ENCODE assay signal across 8 cellular contexts in the genomic region with DNA sequence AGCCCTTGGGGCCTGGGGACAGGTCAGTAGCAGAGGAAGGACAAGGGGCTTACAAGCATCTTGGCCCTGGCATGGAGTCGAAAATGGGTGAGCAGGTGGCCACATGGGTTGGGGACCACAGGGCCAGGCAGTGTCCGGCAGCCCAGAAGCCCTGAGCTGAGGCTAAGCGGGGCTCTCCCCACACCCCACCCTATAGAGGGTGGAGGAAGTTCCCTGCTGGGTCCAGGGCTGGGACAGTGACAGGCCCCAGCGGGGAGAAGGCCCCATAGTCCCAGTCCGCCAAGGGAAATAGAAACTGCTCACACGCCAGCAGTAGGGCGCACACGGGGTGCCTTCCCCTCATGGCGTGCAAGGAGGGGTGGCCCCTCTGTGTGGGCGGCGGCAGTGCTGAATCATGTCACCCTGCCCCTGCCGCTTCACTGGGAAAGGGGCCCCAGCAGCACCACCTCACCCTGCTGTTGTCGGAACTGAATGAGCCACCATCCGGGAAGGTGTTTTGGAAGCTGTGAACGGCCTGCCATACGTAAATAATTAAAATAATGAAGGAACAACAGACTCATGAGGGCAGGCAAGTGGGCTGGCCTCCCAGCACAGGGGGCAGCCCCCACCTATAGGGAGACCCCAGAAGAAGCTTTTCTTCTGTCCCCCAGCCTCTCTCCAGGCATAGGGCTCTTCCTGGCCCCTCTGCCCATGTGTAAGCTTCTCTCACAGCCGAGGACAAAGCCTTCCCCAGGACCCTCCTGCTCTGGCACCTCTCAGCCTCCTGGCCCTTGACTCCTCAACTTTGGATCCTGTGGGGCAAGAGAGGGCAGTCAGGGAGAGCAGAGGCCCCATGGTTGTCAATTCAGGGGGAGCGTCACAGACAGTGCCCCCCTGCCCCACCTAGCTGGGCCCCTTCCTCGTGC. TPM values are rescaled to one million over a fixed set of nuclear protein-coding genes. Genes with fewer than 3 reads are reported as not detected.
DNase-seq lines count a peak whose midpoint lies in the region; ATAC-seq, FAIRE-seq and TF ChIP-seq lines count a peak whose summit lies in the region.

No MANE protein-coding gene starts in this region.

- H3K79me2 ChIP-seq in astrocyte (ENCODE audit: insufficient read depth, low read length), result no peaks in the 10 kb centered on the region

- peak overlapping the region; percentile 72 for H3K4me3 Mint-ChIP-seq in T-helper 2 cell treated with Interferon-gamma antibody and Interleukin-4, amounts not matched to agents 5 μg/mL and 100 μg/mL, for 36 hours
- H3K4me3 Mint-ChIP-seq in astrocyte (ENCODE audit: unreplicated experiment) (no peak overlapping the region), glutamatergic neuron (ENCODE audit: unreplicated experiment) (no peak overlapping the region)

- no peak overlapping the region for H3K4me3 ChIP-seq in astrocyte (ENCODE audit: insufficient read depth, low read depth, low read length)

- no peaks in the 10 kb centered on the region for H3K36me3 ChIP-seq in astrocyte (ENCODE audit: insufficient read depth, low read length)

- H3K27me3 ChIP-seq in astrocyte (ENCODE audit: insufficient read depth, low read length), result no peaks in the 10 kb centered on the region

- H3K4me2 ChIP-seq in astrocyte (ENCODE audit: low read length), result peak overlapping the region; percentile 48

- H3K27me3 Mint-ChIP-seq in T-helper 2 cell treated with Interferon-gamma antibody and Interleukin-4, amounts not matched to agents 5 μg/mL and 100 μg/mL, for 36 hours (ENCODE audit: low read depth), result no peaks in the 10 kb centered on the region
- H3K27me3 Mint-ChIP-seq in astrocyte (ENCODE audit: low read depth, unreplicated experiment) (peaks cover 55% of the 10 kb centered on the region), glutamatergic neuron (ENCODE audit: unreplicated experiment) (peaks cover 7% of the 10 kb centered on the region)

- H3K27ac Mint-ChIP-seq in T-helper 2 cell treated with Interferon-gamma antibody and Interleukin-4, amounts not matched to agents 5 μg/mL and 100 μg/mL, for 36 hours, result peak overlapping the region; percentile 92
- H3K27ac Mint-ChIP-seq in astrocyte (ENCODE audit: unreplicated experiment) (no peak overlapping the region), glutamatergic neuron (ENCODE audit: unreplicated experiment) (no peak overlapping the region)

- H2AFZ ChIP-seq in astrocyte (ENCODE audit: low read depth, low read length), result peak overlapping the region; percentile 4

- no peaks in the 10 kb centered on the region for H4K20me1 ChIP-seq in astrocyte (ENCODE audit: insufficient read depth, low read length)

- no peak for FAIRE-seq in astrocyte (lab: Jason Lieb, UNC)

- DNase-seq in T-helper 2 cell treated with Interferon-gamma antibody and Interleukin-4, amounts not matched to agents 5 μg/mL and 100 μg/mL, for 36 hours (ENCODE audit: low spot score), result peak; percentile 94
- DNase-seq in astrocyte (ENCODE audit: low read depth) (no peak), inferior parietal cortex (ENCODE audit: extremely low spot score) (no peak), glutamatergic neuron (no peak), middle frontal gyrus (ENCODE audit: extremely low spot score, low spot score) (no peak)
- peak; percentile 94 to 98 (median 97) for DNase-seq in stimulated activated CD4-positive, alpha-beta T cell treated with anti-CD3 and anti-CD28 coated beads, TNF-alpha, amount 100 ng/mL, for 48 hours (ENCODE audit: low read depth in 3 of 3)

- H3K9me3 Mint-ChIP-seq in T-helper 2 cell treated with Interferon-gamma antibody and Interleukin-4, amounts not matched to agents 5 μg/mL and 100 μg/mL, for 36 hours, result no peaks in the 10 kb centered on the region
- H3K9me3 Mint-ChIP-seq in astrocyte (ENCODE audit: unreplicated experiment), result peaks cover 5% of the 10 kb centered on the region
- peaks cover 6% of the 10 kb centered on the region for H3K9me3 Mint-ChIP-seq in glutamatergic neuron (ENCODE audit: unreplicated experiment)

- H3K9me3 ChIP-seq in astrocyte (ENCODE audit: insufficient read depth, low read depth, low read length), result no peaks in the 10 kb centered on the region

- H3K36me3 Mint-ChIP-seq in T-helper 2 cell treated with Interferon-gamma antibody and Interleukin-4, amounts not matched to agents 5 μg/mL and 100 μg/mL, for 36 hours (ENCODE audit: low read depth), result peaks cover 1% of the 10 kb centered on the region
- no peaks in the 10 kb centered on the region for H3K36me3 Mint-ChIP-seq in astrocyte (ENCODE audit: low read depth, unreplicated experiment)
- peaks cover 7% of the 10 kb centered on the region for H3K36me3 Mint-ChIP-seq in glutamatergic neuron (ENCODE audit: unreplicated experiment)

- ATAC-seq in GM18519 (IDR thresholded peaks at IDR 0.05; ENCODE audit: low FRiP score, unreplicated experiment), result peak; percentile 47
- ATAC-seq in HG02852 (IDR thresholded peaks at IDR 0.05; ENCODE audit: unreplicated experiment), result peak; percentile 74

- H3K4me1 Mint-ChIP-seq in T-helper 2 cell treated with Interferon-gamma antibody and Interleukin-4, amounts not matched to agents 5 μg/mL and 100 μg/mL, for 36 hours (ENCODE audit: low read depth), result peaks cover 50% of the 10 kb centered on the region
- no peaks in the 10 kb centered on the region for H3K4me1 Mint-ChIP-seq in astrocyte (ENCODE audit: low read depth, unreplicated experiment)
- peaks cover 7% of the 10 kb centered on the region for H3K4me1 Mint-ChIP-seq in glutamatergic neuron (ENCODE audit: low read depth, unreplicated experiment)

- peak overlapping the region; percentile 18 for H3K9ac ChIP-seq in astrocyte (ENCODE audit: low read length)

- H3K27ac ChIP-seq in astrocyte (ENCODE audit: low read depth, low read length), result no peak overlapping the region

- peaks cover 8% of the 10 kb centered on the region for H3K4me1 ChIP-seq in astrocyte (ENCODE audit: insufficient read depth, low read length)

- TF ChIP-seq CTCF in astrocyte (IDR thresholded peaks at IDR 0.05; ENCODE audit: insufficient read depth, low read depth, low read length) (no peak), glutamatergic neuron (IDR thresholded peaks at IDR 0.05; ENCODE audit: partially characterized antibody, unreplicated experiment) (no peak)

RNA-seq across cellular contexts. Expression of gene DUSP2, which starts 12.7 kb away (rescaled TPM):
- 0.84 and 0.95 TPM in 2 replicates for total RNA-seq in astrocyte
- 0.34 TPM for total RNA-seq in glutamatergic neuron (ENCODE audit: unreplicated experiment)

RNA-seq across cellular contexts. Expression of gene ASTL, which starts 19.6 kb away (rescaled TPM):
- total RNA-seq in astrocyte, result not detected in 2 replicates
- total RNA-seq in glutamatergic neuron (ENCODE audit: unreplicated experiment), result not detected

RNA-seq across cellular contexts. Expression of gene ADRA2B, which starts 41.5 kb away (rescaled TPM):
- total RNA-seq in astrocyte (not detected in 2 replicates), glutamatergic neuron (ENCODE audit: unreplicated experiment) (0.91 TPM)

RNA-seq across cellular contexts. Expression of gene STARD7, which starts 50.7 kb away (rescaled TPM):
- total RNA-seq in astrocyte, result 101 and 103 TPM in 2 replicates
- 100 TPM for total RNA-seq in glutamatergic neuron (ENCODE audit: unreplicated experiment)

Comparison
In these comparisons a context has a peak if more than half of its experiments do, and no peak if none do; other contexts are left out.
1. DNase-seq: peak in T-helper 2 cell treated with Interferon-gamma antibody and Interleukin-4, amounts not matched to agents 5 μg/mL and 100 μg/mL, for 36 hours (single experiment) and stimulated activated CD4-positive, alpha-beta T cell treated with anti-CD3 and anti-CD28 coated beads, TNF-alpha, amount 100 ng/mL, for 48 hours (3 of 3); none in astrocyte (single experiment), inferior parietal cortex (single experiment), glutamatergic neuron (single experiment) and middle frontal gyrus (single experiment).